ENCODE assay signal across 17 cellular contexts in genomic region chr1:17423781-17424245, GRCh38. TPM values are rescaled to one million over a fixed set of nuclear protein-coding genes. Genes with fewer than 3 reads are reported as not detected.
DNase-seq lines count a peak whose midpoint lies in the region; ATAC-seq and TF ChIP-seq lines count a peak whose summit lies in the region.
"Had no signal": no experiment of that assay in that cellular context is flagged by ENCODE, and none has a peak within 500 bp of the region (broad histone marks: within the 10 kb centered on the region; RNA-seq: fewer than 3 reads in every experiment).

No MANE protein-coding gene starts in this region.

- H3K27ac Mint-ChIP-seq in progenitor cell of endocrine pancreas = peak overlapping the region; percentile 16

- no peak overlapping the region for H3K4me3 Mint-ChIP-seq in progenitor cell of endocrine pancreas (ENCODE audit: low read depth)

- peaks cover 2% of the 10 kb centered on the region for H3K4me1 Mint-ChIP-seq in progenitor cell of endocrine pancreas (ENCODE audit: low read depth)

- peaks cover 43% of the 10 kb centered on the region for H4K20me1 ChIP-seq in MM.1S (ENCODE audit: insufficient read depth, low read length)

- intact Hi-C loops in Right ventricle myocardium superior (cut with DNase I) = loop anchor here (5.0 to 10.0 kb wide), 2 partner anchors 63 to 181 kb away; no protein-coding TSS in a partner anchor

- H3K79me2 ChIP-seq in MM.1S (ENCODE audit: low read length) = peaks cover 86% of the 10 kb centered on the region

- no peak overlapping the region for H3K9ac ChIP-seq in MM.1S (ENCODE audit: low read length)

- H3K9me2 ChIP-seq in MM.1S (replicated peaks; ENCODE audit: insufficient read depth, low read length) = no peaks in the 10 kb centered on the region

- H3K27ac ChIP-seq in angular gyrus (ENCODE audit: low read depth, low read length) = peak overlapping the region; percentile 29
- H3K27ac ChIP-seq in MM.1S (ENCODE audit: low read length) = no peak overlapping the region
- H3K27ac ChIP-seq: C4-2B had no signal

- H3K36me3 ChIP-seq in MM.1S (replicated peaks; ENCODE audit: insufficient read depth, low read length) = peaks cover 28% of the 10 kb centered on the region

- no peak overlapping the region for H2AFZ ChIP-seq in MM.1S (ENCODE audit: low read length)

- H3K9me3 Mint-ChIP-seq in progenitor cell of endocrine pancreas (ENCODE audit: low read depth) = no peaks in the 10 kb centered on the region

- peaks cover 10% of the 10 kb centered on the region; the same call in 1 of the 2 replicates for H3F3A ChIP-seq in MM.1S (ENCODE audit: insufficient read depth, low read length)

- ATAC-seq in Right ventricle myocardium superior (ENCODE audit: poor library complexity) = peak; percentile 75
- no peak for ATAC-seq in HG03159 (IDR thresholded peaks at IDR 0.05; ENCODE audit: unreplicated experiment)

- H3K4me2 ChIP-seq in MM.1S (ENCODE audit: low read depth, low read length) = no peak overlapping the region

- DNase-seq in EH (ENCODE audit: low read depth) (peak; percentile 71), Right ventricle myocardium superior (no peak), progenitor cell of endocrine pancreas (ENCODE audit: low spot score, unreplicated experiment) (no peak), NCI-H1930 (lab: John Stamatoyannopoulos, UW) (no peak), NCI-H146 treated with DMSO at 0.1 percent for 48 hours (lab: John Stamatoyannopoulos, UW; ENCODE audit: unreplicated experiment) (no peak), MM.1S (no peak)
- DNase-seq: HCEC 1CT; hypothalamus; mammary epithelial cell; NCI-H1048; NCI-H524 treated with DMSO at 0.1 percent for 48 hours; stimulated activated CD4-positive, alpha-beta T cell treated with anti-CD3 and anti-CD28 coated beads, Interleukin-1b, Interleukin-23, amount 100 ng/mL, for 48 hours had no signal

- H3K36me3 Mint-ChIP-seq in progenitor cell of endocrine pancreas (ENCODE audit: insufficient read depth) = peaks cover 44% of the 10 kb centered on the region

- H3K4me1 ChIP-seq in MM.1S (ENCODE audit: low read length) = no peaks in the 10 kb centered on the region

- no peak for TF ChIP-seq CTCF in progenitor cell of endocrine pancreas (IDR thresholded peaks at IDR 0.05; ENCODE audit: unreplicated experiment)
- TF ChIP-seq CTCF in MM.1S (IDR thresholded peaks at IDR 0.05; ENCODE audit: low read length) = no peak

- no peaks in the 10 kb centered on the region for H3K9me3 ChIP-seq in MM.1S (replicated peaks; ENCODE audit: insufficient read depth, low read length)

- no peak overlapping the region for H3K4me3 ChIP-seq in MM.1S (ENCODE audit: low read length)

- no peaks in the 10 kb centered on the region for H3K27me3 Mint-ChIP-seq in progenitor cell of endocrine pancreas

- no peaks in the 10 kb centered on the region for H3K27me3 ChIP-seq in MM.1S (replicated peaks; ENCODE audit: insufficient read depth, low read length)

RNA-seq across cellular contexts. Expression of gene RCC2, which starts 15.7 kb away (rescaled TPM):
- 11.3 TPM for total RNA-seq in Right ventricle myocardium superior
- total RNA-seq in progenitor cell of endocrine pancreas = 193 and 196 TPM in 2 replicates

RNA-seq across cellular contexts. Expression of gene PADI6, which starts 51.8 kb away (rescaled TPM):
- total RNA-seq in Right ventricle myocardium superior (not detected), progenitor cell of endocrine pancreas (not detected in 2 replicates)
- total RNA-seq: HT-29, mammary epithelial cell, RPMI7951 had no signal

Comparison
In these comparisons a context has a peak if more than half of its experiments do, and no peak if none do; other contexts are left out.
1. RNA of gene RCC2, which starts 15.7 kb away (total RNA-seq): 193 to 196 TPM in progenitor cell of endocrine pancreas; 11.3 TPM in Right ventricle myocardium superior (single experiment); every median in the first group is over 10 times any median in the second.